ENCODE assay signal across 11 cellular contexts in the genomic region with DNA sequence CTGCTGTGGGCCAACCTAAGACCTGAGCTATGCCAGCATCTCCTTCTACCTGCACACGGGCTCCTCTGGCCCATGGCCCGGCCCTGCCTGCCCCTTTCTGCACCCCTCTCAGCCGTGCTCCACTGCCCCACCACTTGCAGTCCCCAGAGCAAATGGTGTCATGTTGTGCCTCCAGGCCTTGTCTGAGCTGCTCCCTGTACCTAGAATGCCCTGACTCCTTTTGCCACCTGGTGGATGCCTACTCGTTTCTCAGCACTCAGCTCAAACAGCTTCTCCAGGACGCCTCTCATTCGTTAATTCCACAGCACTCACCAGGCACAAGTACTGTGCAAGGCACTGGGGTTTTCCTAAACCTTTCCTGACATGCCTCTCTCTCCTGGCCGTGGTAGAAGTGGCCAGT.
DNase-seq lines count a peak whose midpoint lies in the region; ATAC-seq, FAIRE-seq and TF ChIP-seq lines count a peak whose summit lies in the region.
"Had no signal": no experiment of that assay in that cellular context is flagged by ENCODE, and none has a peak within 500 bp of the region (broad histone marks: within the 10 kb centered on the region; RNA-seq: fewer than 3 reads in every experiment).

No MANE protein-coding gene starts in this region.

- intact Hi-C loops in kidney (cut with DNase I) (no loop called here), sciatic nerve (cut with DNase I) (no loop called here)

- peaks cover under 1% of the 10 kb centered on the region for H3K4me1 ChIP-seq in A549
- H3K4me1 ChIP-seq in OCI-LY3 (ENCODE audit: low read length), result peaks cover 5% of the 10 kb centered on the region
- peaks cover 25 to 41% of the 10 kb centered on the region in 2 donors for H3K4me1 ChIP-seq in kidney (ENCODE audit: control insufficient read depth in 1 of 2, insufficient read depth in 1 of 2, low read depth in 1 of 2, low read length in 2 of 2)

- H3K79me2 ChIP-seq in OCI-LY3 (ENCODE audit: low read length), result peaks cover 73% of the 10 kb centered on the region

- 86% methylated on average over 7 of the region's 7 CpGs for WGBS in A549 (ENCODE audit: missing lambda C conversion rate)

- H3K27ac ChIP-seq in A549 (no peak overlapping the region), OCI-LY3 (ENCODE audit: low read length) (no peak overlapping the region), kidney (ENCODE audit: low read depth in 2 of 2, low read length in 2 of 2) (no peak overlapping the region)

- peaks cover 46% of the 10 kb centered on the region for H4K20me1 ChIP-seq in OCI-LY3 (ENCODE audit: insufficient read depth, low read length)

- DNase-seq in A549 (ENCODE audit: low read depth in 1 of 2, low spot score in 1 of 2) (no peak), COLO668 (lab: John Stamatoyannopoulos, UW; ENCODE audit: unreplicated experiment) (peak; percentile 55), kidney (no peak), sciatic nerve (ENCODE audit: low spot score) (no peak), LoVo (ENCODE audit: low spot score) (no peak), NOMO-1 (lab: John Stamatoyannopoulos, UW; ENCODE audit: unreplicated experiment in 2 of 2) (no peak)
- DNase-seq in stimulated activated CD4-positive, alpha-beta T cell treated with anti-CD3 and anti-CD28 coated beads, Interleukin-12 subunit alpha, Interleukin-12 subunit beta, amount 100 ng/mL, for 4 hours, result no peak
- DNase-seq: activated CD4-positive, alpha-beta T cell treated with anti-CD3 and anti-CD28 coated beads for 48 hours; natural killer cell; OCI-M1 had no signal

- no peak for TF ChIP-seq CTCF in A549 (IDR thresholded peaks at IDR 0.05)
- TF ChIP-seq CTCF in OCI-LY3 (IDR thresholded peaks at IDR 0.05; ENCODE audit: low read depth, low read length), result peak; percentile 27
- TF ChIP-seq CTCF in kidney (IDR thresholded peaks at IDR 0.05; ENCODE audit: borderline replicate concordance, extremely low read depth, insufficient read depth), result peak; percentile 15

- POLR2A ChIA-PET in A549 (lab: Yijun Ruan, JAX), result interaction anchor here (0.6 to 1.3 kb wide), 2 partner anchors 8 to 75 kb away, joined by 3 read pairs; no protein-coding TSS in a partner anchor

- H3K9ac ChIP-seq in OCI-LY3 (ENCODE audit: low read length) (no peak overlapping the region), kidney (ENCODE audit: low read length in 2 of 2) (no peak overlapping the region)

- no peak overlapping the region for H3K4me2 ChIP-seq in A549
- H3K4me2 ChIP-seq in OCI-LY3 (ENCODE audit: low read length), result no peak overlapping the region

- H2AFZ ChIP-seq in OCI-LY3 (ENCODE audit: low read depth, low read length), result no peak overlapping the region

- CTCF ChIA-PET in A549 (lab: Yijun Ruan, JAX), result interaction anchor here (0.7 to 3.2 kb wide), 8 partner anchors 8 to 80 kb away, joined by 3 to 19 read pairs (median 4); partner anchors contain the start of gene PTGR2

- ATAC-seq in A549 (peak; percentile 45 to 63; a peak in 3 of 6 replicates), sciatic nerve (no peak)

- no peak for TF ChIP-seq POLR2A in A549 (IDR thresholded peaks at IDR 0.05; ENCODE audit: low read length)

- H3K9me3 ChIP-seq in A549, result no peaks in the 10 kb centered on the region
- H3K9me3 ChIP-seq in OCI-LY3 (ENCODE audit: insufficient read depth, low read length), result no peaks in the 10 kb centered on the region
- H3K9me3 ChIP-seq in kidney (ENCODE audit: control insufficient read depth in 1 of 2, low read length in 2 of 2), result no peaks in the 10 kb centered on the region

- no peak for TF ChIP-seq EP300 in A549 (IDR thresholded peaks at IDR 0.05)

- no peaks in the 10 kb centered on the region for H3K36me3 ChIP-seq in OCI-LY3 (replicated peaks; ENCODE audit: low read depth, low read length)
- no peaks in the 10 kb centered on the region for H3K36me3 ChIP-seq in kidney (ENCODE audit: control insufficient read depth in 1 of 2, insufficient read depth in 2 of 2, low read length in 2 of 2)

- no peak overlapping the region for H3K4me3 ChIP-seq in A549
- no peak overlapping the region for H3K4me3 ChIP-seq in OCI-LY3 (ENCODE audit: low read length)
- no peak overlapping the region for H3K4me3 ChIP-seq in kidney (ENCODE audit: low read length in 2 of 2)

- FAIRE-seq in A549 (lab: Jason Lieb, UNC), result no peak
- no peak for FAIRE-seq in kidney (lab: Jason Lieb, UNC)

- no peaks in the 10 kb centered on the region for H3K27me3 ChIP-seq in OCI-LY3 (ENCODE audit: low read depth, low read length)

- TF ChIP-seq RAD21 in A549 (conservative IDR thresholded peaks at IDR 0.05 in 1 of 2, IDR thresholded peaks at IDR 0.05 in 1 of 2), result no peak

TF ChIP-seq in A549, 52 proteins besides CTCF, POLR2A, EP300 and RAD21:
- TF ChIP-seq CEBPB (IDR thresholded peaks at IDR 0.05) (no peak), HOXB5 (CRISPR knock-in tag; IDR thresholded peaks at IDR 0.05) (no peak), MAX (IDR thresholded peaks at IDR 0.05) (no peak), ELK1 (IDR thresholded peaks at IDR 0.05; ENCODE audit: low read depth, low read length) (no peak), RFX5 (IDR thresholded peaks at IDR 0.05) (no peak), SREBF2 (IDR thresholded peaks at IDR 0.05) (no peak), ZSCAN20 (CRISPR knock-in tag; IDR thresholded peaks at IDR 0.05) (no peak), JUN (IDR thresholded peaks at IDR 0.05) (no peak), FOXS1 (CRISPR knock-in tag; IDR thresholded peaks at IDR 0.05) (no peak)
- TF ChIP-seq, protein P1, sequence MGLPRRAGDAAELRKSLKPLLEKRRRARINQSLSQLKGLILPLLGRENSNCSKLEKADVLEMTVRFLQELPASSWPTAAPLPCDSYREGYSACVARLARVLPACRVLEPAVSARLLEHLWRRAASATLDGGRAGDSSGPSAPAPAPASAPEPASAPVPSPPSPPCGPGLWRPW (IDR thresholded peaks at IDR 0.05), result no peak
- TF ChIP-seq, protein P2, sequence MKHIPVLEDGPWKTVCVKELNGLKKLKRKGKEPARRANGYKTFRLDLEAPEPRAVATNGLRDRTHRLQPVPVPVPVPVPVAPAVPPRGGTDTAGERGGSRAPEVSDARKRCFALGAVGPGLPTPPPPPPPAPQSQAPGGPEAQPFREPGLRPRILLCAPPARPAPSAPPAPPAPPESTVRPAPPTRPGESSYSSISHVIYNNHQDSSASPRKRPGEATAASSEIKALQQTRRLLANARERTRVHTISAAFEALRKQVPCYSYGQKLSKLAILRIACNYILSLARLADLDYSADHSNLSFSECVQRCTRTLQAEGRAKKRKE (CRISPR knock-in tag; IDR thresholded peaks at IDR 0.05; ENCODE audit: low read depth), result no peak
